27 cellular contexts compared by ENCODE assay signal in genomic region chr3:120475722-120476385, GRCh38. TPM values are rescaled to one million over a fixed set of nuclear protein-coding genes. Genes with fewer than 3 reads are reported as not detected.
A peak's percentile ranks its signal among the peaks of the same experiment; 100 is the strongest.
DNase-seq lines count a peak whose midpoint lies in the region; ATAC-seq, FAIRE-seq and TF ChIP-seq lines count a peak whose summit lies in the region.
"Had no signal": no experiment of that assay in that cellular context is flagged by ENCODE, and none has a peak within 500 bp of the region (broad histone marks: within the 10 kb centered on the region; RNA-seq: fewer than 3 reads in every experiment).

No MANE protein-coding gene starts in this region.

- no peak overlapping the region for H2BK12ac ChIP-seq in H1 (ENCODE audit: low read depth, low read length)
- H2BK12ac ChIP-seq in trophoblast cell (ENCODE audit: low read length), result no peak overlapping the region
- no peak overlapping the region for H2BK12ac ChIP-seq in neuronal stem cell (ENCODE audit: low read length)

- no peak for TF ChIP-seq POLR2A in H1 (IDR thresholded peaks at IDR 0.05; ENCODE audit: control extremely low read depth in 1 of 2, low read depth in 2 of 2, low read length in 2 of 2)

- H2BK20ac ChIP-seq in H1 (ENCODE audit: low read length), result no peak overlapping the region

- no peaks in the 10 kb centered on the region for H3K27me3 ChIP-seq in SK-N-SH (ENCODE audit: insufficient read depth)
- H3K27me3 ChIP-seq in H1 (replicated peaks in 1 of 4; ENCODE audit: control insufficient read depth in 3 of 4, extremely low read depth in 1 of 4, insufficient read depth in 3 of 4, low read length in 3 of 4), result no peaks in the 10 kb centered on the region
- H3K27me3 ChIP-seq in trophoblast cell (ENCODE audit: insufficient read depth, low read length), result no peaks in the 10 kb centered on the region
- H3K27me3 ChIP-seq in neuronal stem cell (ENCODE audit: control insufficient read depth in 3 of 3, insufficient read depth in 3 of 3, low read depth in 1 of 3, low read length in 3 of 3), result no peaks in the 10 kb centered on the region
- H3K27me3 ChIP-seq: uterus had no signal

- DNase-seq in SK-N-SH (no peak), NCI-H524 (lab: John Stamatoyannopoulos, UW) (peak; percentile 12 to 80), H1 (ENCODE audit: low read depth in 1 of 2, low spot score in 2 of 2) (no peak), trophoblast cell (peak; percentile 46 to 76), neuronal stem cell (ENCODE audit: low spot score) (no peak), Right ventricle myocardium inferior (ENCODE audit: missing footprints) (no peak)
- DNase-seq: activated CD4-positive, alpha-beta T cell treated with anti-CD3 and anti-CD28 coated beads, Interleukin-2, amount 10 ng/mL, durations not matched to agents 7 days and 5 days; activated naive CD4-positive, alpha-beta T cell treated with anti-CD3 and anti-CD28 coated beads, Interleukin-2, amount 50 U/mL, for 16 hours; activated T-cell treated with anti-CD3 and anti-CD28 coated beads, Interleukin-2, amount 50 U/mL, for 48 hours; aorta; CD8-positive, alpha-beta T cell; cerebellar nuclear complex; GM23248; head of caudate nucleus; mesendoderm; naive B cell; NCI-H1694 treated with DMSO at 0.1 percent for 48 hours; NCI-H510A; RPMI8226; stimulated activated CD4-positive, alpha-beta T cell treated with anti-CD3 and anti-CD28 coated beads, Interleukin-1b, Interleukin-23, amount 100 ng/mL, for 48 hours; T-helper 17 cell; uterus had no signal

- POLR2A ChIA-PET in SK-N-SH (lab: Yijun Ruan, JAX), result no interaction called here
- POLR2A ChIA-PET in H1 (lab: Charles Lee; ENCODE audit: partially characterized antibody), result interaction anchor here (0.8 to 1.9 kb wide), 5 partner anchors 9 to 39 kb away, joined by 3 to 6 read pairs (median 4); no protein-coding TSS in a partner anchor

- TF ChIP-seq EP300 in SK-N-SH (IDR thresholded peaks at IDR 0.05; ENCODE audit: borderline replicate concordance in 1 of 2, low read depth in 1 of 2, low read length in 1 of 2) (no peak), H1 (IDR thresholded peaks at IDR 0.05; ENCODE audit: borderline replicate concordance in 1 of 2, low read depth in 2 of 2, low read length in 2 of 2) (no peak)

- H3K36me3 ChIP-seq in SK-N-SH (replicated peaks in 1 of 2; ENCODE audit: control insufficient read depth in 1 of 2, insufficient read depth in 2 of 2, low read length in 1 of 2) (no peaks in the 10 kb centered on the region), H1 (ENCODE audit: control insufficient read depth in 2 of 4, insufficient read depth in 4 of 4, low read length in 3 of 4) (no peaks in the 10 kb centered on the region), trophoblast cell (ENCODE audit: control insufficient read depth in 1 of 2, insufficient read depth in 2 of 2, low read length in 2 of 2) (no peaks in the 10 kb centered on the region), neuronal stem cell (replicated peaks in 1 of 2; ENCODE audit: control insufficient read depth in 2 of 2, insufficient read depth in 2 of 2, low read length in 2 of 2) (no peaks in the 10 kb centered on the region)
- H3K36me3 ChIP-seq: uterus had no signal

- no peak overlapping the region for H4K12ac ChIP-seq in trophoblast cell (ENCODE audit: low read depth, low read length)

- no peak overlapping the region; the same call in 1 of the 2 replicates for H2BK5ac ChIP-seq in H1 (ENCODE audit: low read depth, low read length)
- no peak overlapping the region for H2BK5ac ChIP-seq in trophoblast cell (ENCODE audit: low read depth, low read length, poor library complexity)
- H2BK5ac ChIP-seq in neuronal stem cell (ENCODE audit: low read length), result no peak overlapping the region

- H3K9me3 ChIP-seq in SK-N-SH, result no peaks in the 10 kb centered on the region
- H3K9me3 ChIP-seq in H1 (ENCODE audit: insufficient read depth in 2 of 2, low read depth in 1 of 2, low read length in 1 of 2), result peaks cover 0 to 4% of the 10 kb centered on the region in 2 experiments; a peak in 2 of 4 replicates
- H3K9me3 ChIP-seq in trophoblast cell (ENCODE audit: insufficient read depth, low read depth, low read length), result peaks cover 2% of the 10 kb centered on the region
- H3K9me3 ChIP-seq in neuronal stem cell (replicated peaks in 1 of 2; ENCODE audit: control insufficient read depth in 2 of 2, insufficient read depth in 1 of 2, low read depth in 1 of 2, low read length in 2 of 2), result no peaks in the 10 kb centered on the region
- H3K9me3 ChIP-seq: uterus had no signal

- no peak overlapping the region for H3K9ac ChIP-seq in SK-N-SH
- H3K9ac ChIP-seq in H1 (replicated peaks in 1 of 4; ENCODE audit: extremely low read depth in 1 of 4, low read depth in 3 of 4, low read length in 3 of 4), result 0 out of 7 replicates have a peak overlapping the region, but pooled peaks of 1 of the 4 experiments have one; percentile 10
- H3K9ac ChIP-seq in trophoblast cell (ENCODE audit: low read length), result no peak overlapping the region
- H3K9ac ChIP-seq in neuronal stem cell (ENCODE audit: low read depth, low read length, poor library complexity), result no peak overlapping the region
- H3K9ac ChIP-seq: GM23248 had no signal

- TF ChIP-seq CTCF in SK-N-SH (IDR thresholded peaks at IDR 0.05) (no peak), H1 (IDR thresholded peaks at IDR 0.05; ENCODE audit: control extremely low read depth in 1 of 3, insufficient read depth in 1 of 3, low read depth in 1 of 3, low read length in 3 of 3) (no peak)

- intact Hi-C loops in Right ventricle myocardium inferior (cut with DNase I), result no loop called here

- no peak overlapping the region for H4K8ac ChIP-seq in H1 (ENCODE audit: extremely low read depth, insufficient read depth, low read length)
- no peak overlapping the region for H4K8ac ChIP-seq in trophoblast cell (ENCODE audit: low read depth, low read length)
- H4K8ac ChIP-seq in neuronal stem cell (ENCODE audit: low read depth, low read length), result no peak overlapping the region

- CTCF ChIA-PET in SK-N-SH (lab: Yijun Ruan, JAX) (interaction anchor here (0.9 to 1.1 kb wide), 2 partner anchors 9 to 231 kb away, joined by 3 to 4 read pairs; no protein-coding TSS in a partner anchor), H1 (lab: Charles Lee; ENCODE audit: partially characterized antibody) (interaction anchor here (0.7 to 2.3 kb wide), 10 partner anchors 8 to 646 kb away, joined by 3 to 9 read pairs (median 4); partner anchors contain the start of gene LRRC58)

- H2AK5ac ChIP-seq in H1 (ENCODE audit: low read depth, low read length) (no peak overlapping the region), trophoblast cell (ENCODE audit: low read length) (peak overlapping the region; percentile 15), neuronal stem cell (ENCODE audit: low read depth, low read length) (no peak overlapping the region)

- H3K79me1 ChIP-seq in H1 (ENCODE audit: low read depth, low read length), result no peaks in the 10 kb centered on the region
- H3K79me1 ChIP-seq in trophoblast cell (ENCODE audit: low read length), result peaks cover 6% of the 10 kb centered on the region
- no peaks in the 10 kb centered on the region for H3K79me1 ChIP-seq in neuronal stem cell (ENCODE audit: low read depth, low read length)

- H3F3A ChIP-seq in SK-N-SH (replicated peaks; ENCODE audit: insufficient read depth), result peaks cover 8% of the 10 kb centered on the region

- WGBS in SK-N-SH (ENCODE audit: low lambda C conversion rate), result 74% methylated on average over 5 of the region's 6 CpGs
- WGBS in H1 (ENCODE audit: extremely low coverage in 1 of 2, insufficient coverage in 1 of 2, insufficient read length in 1 of 2, insufficient replicate concordance in 2 of 2, low coverage in 1 of 2, low lambda C conversion rate in 2 of 2, missing lambda C conversion rate in 1 of 2), 2 experiments, result 61% methylated on average over 6 of the region's 6 CpGs; no CpG with 5 or more reads in 1 of the 2 experiments
- WGBS in trophoblast cell (ENCODE audit: extremely low coverage, insufficient coverage, insufficient read length), result no CpG with 5 or more reads among the region's 6 CpGs
- no CpG with 5 or more reads among the region's 6 CpGs for WGBS in neuronal stem cell (ENCODE audit: extremely low coverage in 2 of 2, insufficient read length in 2 of 2, insufficient replicate concordance in 1 of 2), 2 donors

- no peaks in the 10 kb centered on the region for H4K20me1 ChIP-seq in SK-N-SH (ENCODE audit: insufficient read depth)
- H4K20me1 ChIP-seq in H1 (replicated peaks in 1 of 2; ENCODE audit: control insufficient read depth in 1 of 2, insufficient read depth in 2 of 2, low read length in 2 of 2), result no peaks in the 10 kb centered on the region

- H3K23me2 ChIP-seq in H1 (ENCODE audit: low read depth, low read length), result no peaks in the 10 kb centered on the region

- H3K4ac ChIP-seq in H1 (replicated peaks; ENCODE audit: insufficient read length, low read depth, low read length), result no peak overlapping the region
- no peak overlapping the region for H3K4ac ChIP-seq in trophoblast cell (ENCODE audit: low read depth, low read length)
- no peak overlapping the region for H3K4ac ChIP-seq in neuronal stem cell (ENCODE audit: low read length)

- H2BK15ac ChIP-seq in H1 (ENCODE audit: low read length) (no peak overlapping the region), neuronal stem cell (ENCODE audit: low read length) (no peak overlapping the region)

- no peak overlapping the region for H3K23ac ChIP-seq in H1 (ENCODE audit: insufficient read length)
- no peak overlapping the region for H3K23ac ChIP-seq in trophoblast cell (ENCODE audit: low read length)
- H3K23ac ChIP-seq in neuronal stem cell (ENCODE audit: low read depth, low read length, poor library complexity), result no peak overlapping the region

- no peaks in the 10 kb centered on the region for H3K9me2 ChIP-seq in SK-N-SH

- no peak for TF ChIP-seq RAD21 in SK-N-SH (IDR thresholded peaks at IDR 0.05; ENCODE audit: low read length)
- no peak for TF ChIP-seq RAD21 in H1 (IDR thresholded peaks at IDR 0.05 in 1 of 2, conservative IDR thresholded peaks at IDR 0.05 in 1 of 2; ENCODE audit: low read depth in 2 of 2, low read length in 2 of 2)

- no peak overlapping the region for H2BK120ac ChIP-seq in H1 (replicated peaks; ENCODE audit: low read depth, low read length)
- H2BK120ac ChIP-seq in trophoblast cell (ENCODE audit: insufficient read depth, low read length, poor library complexity), result no peak overlapping the region
- no peak overlapping the region for H2BK120ac ChIP-seq in neuronal stem cell (ENCODE audit: low read depth, low read length)

- ATAC-seq in SK-N-SH treated with all-trans-retinoic acid at 6 μM for 48 hours (no peak), Right ventricle myocardium inferior (no peak)
- no peak for ATAC-seq in activated CD4-positive, CD25-positive, alpha-beta regulatory T cell treated with anti-CD3 and anti-CD28 coated beads, Interleukin-2, amount 50 U/mL, for 24 hours
- ATAC-seq: CD8-positive, alpha-beta T cell; left lobe of liver; T-helper 17 cell had no signal

- no peak overlapping the region for H4K91ac ChIP-seq in H1 (replicated peaks; ENCODE audit: insufficient read length, low read length)
- H4K91ac ChIP-seq in trophoblast cell (ENCODE audit: low read depth, low read length), result no peak overlapping the region
- no peak overlapping the region for H4K91ac ChIP-seq in neuronal stem cell (ENCODE audit: low read depth, low read length, poor library complexity)

- peaks cover 0 to 14% of the 10 kb centered on the region in 2 experiments; a peak in 2 of 4 replicates for H3K4me1 ChIP-seq in SK-N-SH (ENCODE audit: control insufficient read depth in 1 of 2, insufficient read depth in 2 of 2, low read depth in 1 of 2, low read length in 1 of 2)
- peaks cover 1 to 17% (median 4%) of the 10 kb centered on the region in 4 experiments; a peak in 6 of 7 replicates for H3K4me1 ChIP-seq in H1 (replicated peaks in 1 of 4; ENCODE audit: control insufficient read depth in 3 of 4, insufficient read depth in 4 of 4, low read length in 3 of 4)
- H3K4me1 ChIP-seq in trophoblast cell (ENCODE audit: control insufficient read depth in 1 of 2, insufficient read depth in 2 of 2, low read length in 2 of 2), result peaks cover 10 to 20% of the 10 kb centered on the region in 2 experiments
- peaks cover 0 to 3% of the 10 kb centered on the region in 2 donors for H3K4me1 ChIP-seq in neuronal stem cell (ENCODE audit: control insufficient read depth in 2 of 2, insufficient read depth in 1 of 2, low read depth in 1 of 2, low read length in 2 of 2)
- H3K4me1 ChIP-seq: uterus had no signal

- H3K79me2 ChIP-seq in SK-N-SH (ENCODE audit: insufficient read depth) (no peaks in the 10 kb centered on the region), H1 (ENCODE audit: control insufficient read depth in 1 of 2, insufficient read depth in 2 of 2, low read length in 2 of 2) (no peaks in the 10 kb centered on the region), trophoblast cell (ENCODE audit: control insufficient read depth, insufficient read depth, low read length, poor library complexity) (peaks cover under 1% of the 10 kb centered on the region)

- H3K27ac ChIP-seq in SK-N-SH (ENCODE audit: low read depth in 2 of 2, low read length in 1 of 2) (no peak overlapping the region), H1 (ENCODE audit: low read depth, low read length) (0 out of 2 replicates have a peak overlapping the region, but pooled peaks have one; percentile 27), trophoblast cell (ENCODE audit: low read depth, low read length) (no peak overlapping the region), neuronal stem cell (replicated peaks; ENCODE audit: low read length) (no peak overlapping the region)
- H3K27ac ChIP-seq: GM23248, uterus had no signal

- H3K4me3 ChIP-seq in SK-N-SH (ENCODE audit: low read depth in 2 of 2, low read length in 1 of 2), result no peak overlapping the region
- no peak overlapping the region for H3K4me3 ChIP-seq in H1 (ENCODE audit: extremely low read depth in 1 of 4, insufficient read depth in 2 of 4, low read depth in 3 of 4, low read length in 4 of 4)
- H3K4me3 ChIP-seq in trophoblast cell (ENCODE audit: low read depth, low read length), result no peak overlapping the region
- no peak overlapping the region for H3K4me3 ChIP-seq in neuronal stem cell (ENCODE audit: low read length in 2 of 2)
- H3K4me3 ChIP-seq: GM23248, uterus had no signal

- no peak overlapping the region for H3K56ac ChIP-seq in H1 (replicated peaks; ENCODE audit: insufficient read length, low read depth, low read length)

- H3K14ac ChIP-seq in H1 (ENCODE audit: insufficient read length), result no peak overlapping the region
- H3K14ac ChIP-seq in trophoblast cell (ENCODE audit: low read length), result no peak overlapping the region
- no peak overlapping the region for H3K14ac ChIP-seq in neuronal stem cell (ENCODE audit: low read length)

- FAIRE-seq in H1 (lab: Jason Lieb, UNC), result no peak
- FAIRE-seq: A204.1, HTR-8/SVneo had no signal

- H3K18ac ChIP-seq in H1 (ENCODE audit: extremely low read depth, low read length), result peak overlapping the region; percentile 3; the same call in 1 of the 2 replicates
- H3K18ac ChIP-seq in trophoblast cell (ENCODE audit: low read length), result no peak overlapping the region
- no peak overlapping the region for H3K18ac ChIP-seq in neuronal stem cell (ENCODE audit: low read length)

- H4K5ac ChIP-seq in H1 (ENCODE audit: insufficient read length, low read depth, low read length), result no peak overlapping the region

- H3K4me2 ChIP-seq in SK-N-SH, result no peak overlapping the region
- H3K4me2 ChIP-seq in H1 (ENCODE audit: insufficient read depth in 1 of 2, low read depth in 2 of 2, low read length in 2 of 2), result no peak overlapping the region
- no peak overlapping the region for H3K4me2 ChIP-seq in trophoblast cell (ENCODE audit: low read length)
- H3K4me2 ChIP-seq in neuronal stem cell (ENCODE audit: insufficient read depth, low read length, poor library complexity, severe bottlenecking), result no peak overlapping the region

- H2AFZ ChIP-seq in SK-N-SH (ENCODE audit: low read depth), result 0 out of 2 replicates have a peak overlapping the region, but pooled peaks have one; percentile 26
- no peak overlapping the region for H2AFZ ChIP-seq in H1 (ENCODE audit: low read length)
- no peak overlapping the region for H2AFZ ChIP-seq in trophoblast cell (ENCODE audit: insufficient read depth, low read length, poor library complexity)
- no peak overlapping the region for H2AFZ ChIP-seq in neuronal stem cell (ENCODE audit: low read length)
- H2AFZ ChIP-seq: GM23248 had no signal

RNA-seq across cellular contexts. Expression of gene FSTL1, which starts 25.1 kb away (rescaled TPM):
- polyA plus RNA-seq in SK-N-SH (2012; rRNA removed) (329 and 454 TPM in 2 replicates), H1 (2011; rRNA removed) (158 and 168 TPM in 2 replicates)
- polyA plus RNA-seq in SK-N-SH (2012; cell fraction: cytosol; rRNA removed), result 409 and 444 TPM in 2 replicates
- 657 and 858 TPM in 2 replicates for polyA plus RNA-seq in SK-N-SH (2012; cell fraction: nucleus; rRNA removed)
- total RNA-seq in H1 (2021; fragmentation: NEBNext Ultra II Directional; extraction: Animal tissue kit (Norgen Biotek cat#: 25700)), result 502 and 516 TPM in 2 replicates
- 238 TPM for polyA plus RNA-seq in H1 (2011; cell fraction: cytosol; rRNA removed)
- polyA plus RNA-seq in H1 (2011; cell fraction: nucleus; rRNA removed), result 366 TPM
- 322 to 479 TPM (median 419 TPM) in 4 replicates for polyA plus RNA-seq in H1 (2012, experiment 1 of 2)
- polyA plus RNA-seq in H1 (2012, experiment 2 of 2), result 22.7 TPM
- 296 TPM for polyA plus RNA-seq in H1 (2013, experiment 1 of 2)
- 334 TPM for polyA plus RNA-seq in H1 (2013, experiment 2 of 2)
- 543 and 781 TPM in 2 replicates for polyA minus RNA-seq in H1 (2011; rRNA and poly(A)+ RNA removed)
- polyA minus RNA-seq in H1 (2011; cell fraction: cytosol; rRNA and poly(A)+ RNA removed), result 248 TPM
- 164 TPM for polyA minus RNA-seq in H1 (2011; cell fraction: nucleus; rRNA and poly(A)+ RNA removed)
- polyA plus RNA-seq in trophoblast cell (2013), result 507 and 510 TPM in 2 replicates
- 246 TPM for polyA plus RNA-seq in neuronal stem cell (2013, experiment 1 of 2)
- polyA plus RNA-seq in neuronal stem cell (2013, experiment 2 of 2), result 254 TPM
- 217 TPM for total RNA-seq in Right ventricle myocardium inferior

Comparison
In these comparisons a context has a peak if more than half of its experiments do, and no peak if none do; other contexts are left out.
1. DNase-seq: peak in NCI-H524 (2 of 2) and trophoblast cell (2 of 2); none in SK-N-SH (single experiment), H1 (0 of 2), neuronal stem cell (single experiment) and Right ventricle myocardium inferior (single experiment).
2. Of the 17 proteins assayed by ChIP-seq in both H1 and SK-N-SH: peak only in H1: none; only in SK-N-SH: JUND and YY1; in both: none; in neither: 15.